ENCODE assay signal across 27 cellular contexts in genomic region chr2:160720098-160720497, GRCh38.
"Had no signal": no experiment of that assay in that cellular context is flagged by ENCODE, and none has a peak within 500 bp of the region (broad histone marks: within the 10 kb centered on the region; RNA-seq: fewer than 3 reads in every experiment).

No MANE protein-coding gene starts in this region.

- H3K4me3 ChIP-seq: adrenal gland, colonic mucosa, K562, Peyer's patch had no signal

- H3K9me3 ChIP-seq: adrenal gland, colonic mucosa, Peyer's patch had no signal

- H3K4me1 ChIP-seq: adrenal gland, colonic mucosa, Peyer's patch had no signal

- H3K4me1 Mint-ChIP-seq: activated CD4-positive, alpha-beta memory T cell treated with anti-CD3 and anti-CD28 coated beads, Interleukin-2, amount 10 ng/mL, durations not matched to agents 7 days and 5 days; activated CD4-positive, alpha-beta T cell treated with anti-CD3 and anti-CD28 coated beads for 36 hours; T-cell had no signal

- H3K27me3 ChIP-seq: adrenal gland, colonic mucosa, Peyer's patch had no signal

- FAIRE-seq: K562 had no signal

- H3K36me3 Mint-ChIP-seq: activated naive CD8-positive, alpha-beta T cell treated with anti-CD3 and anti-CD28 coated beads, Interleukin-2, amount 10 ng/mL, durations not matched to agents 7 days and 5 days; T-cell had no signal

- H3K27ac ChIP-seq: adrenal gland, colonic mucosa, Peyer's patch, RWPE1, WERI-Rb-1 had no signal

- H3K27ac Mint-ChIP-seq: activated CD4-positive, alpha-beta memory T cell treated with anti-CD3 and anti-CD28 coated beads, Interleukin-2, amount 10 ng/mL, durations not matched to agents 7 days and 5 days; activated CD4-positive, alpha-beta T cell treated with anti-CD3 and anti-CD28 coated beads for 36 hours; activated naive CD8-positive, alpha-beta T cell treated with anti-CD3 and anti-CD28 coated beads, Interleukin-2, amount 10 ng/mL, durations not matched to agents 7 days and 5 days; activated T-cell treated with anti-CD3 and anti-CD28 coated beads, Interleukin-2, amount 50 U/mL, for 72 hours; T-cell had no signal

- H3K36me3 ChIP-seq: adrenal gland, colonic mucosa, Peyer's patch, WERI-Rb-1 had no signal

- ATAC-seq: activated CD4-positive, alpha-beta T cell treated with anti-CD3 and anti-CD28 coated beads for 36 hours; activated T-cell treated with anti-CD3 and anti-CD28 coated beads, Interleukin-2, amount 50 U/mL, for 72 hours; K562; T-cell had no signal

- DNase-seq: activated CD4-positive, alpha-beta memory T cell treated with anti-CD3 and anti-CD28 coated beads, Interleukin-2, amount 10 ng/mL, durations not matched to agents 7 days and 5 days; activated CD4-positive, alpha-beta T cell treated with anti-CD3 and anti-CD28 coated beads for 36 hours; activated CD4-positive, alpha-beta T cell treated with anti-CD3 and anti-CD28 coated beads, Interleukin-2, amount 50 U/mL, for 1 hour; activated naive CD4-positive, alpha-beta T cell treated with anti-CD3 and anti-CD28 coated beads, Interleukin-2, amount 50 U/mL, for 16 hours; activated naive CD8-positive, alpha-beta T cell treated with anti-CD3 and anti-CD28 coated beads, Interleukin-2, amount 10 ng/mL, durations not matched to agents 7 days and 5 days; activated T-cell treated with anti-CD3 and anti-CD28 coated beads for 4 hours; activated T-cell treated with anti-CD3 and anti-CD28 coated beads, Interleukin-2, amount 50 U/mL, for 72 hours; adrenal gland; anterior cingulate cortex; caudate nucleus; colonic mucosa; Kasumi-1; NCI-H1048; NCI-H1930; NCI-H2107; NCI-H345; NCI-H510A; NCI-H526 treated with DMSO at 0.1 percent for 48 hours; NCI-H82; OCI-M1; Peyer's patch; SHP77; T-cell; T-helper 2 cell; WERI-Rb-1 had no signal

- H3K4me3 Mint-ChIP-seq: activated CD4-positive, alpha-beta memory T cell treated with anti-CD3 and anti-CD28 coated beads, Interleukin-2, amount 10 ng/mL, durations not matched to agents 7 days and 5 days; activated CD4-positive, alpha-beta T cell treated with anti-CD3 and anti-CD28 coated beads for 36 hours; activated naive CD8-positive, alpha-beta T cell treated with anti-CD3 and anti-CD28 coated beads, Interleukin-2, amount 10 ng/mL, durations not matched to agents 7 days and 5 days; activated T-cell treated with anti-CD3 and anti-CD28 coated beads, Interleukin-2, amount 50 U/mL, for 72 hours; T-cell had no signal
